ENCODE assay signal across 8 cellular contexts in the genomic region with DNA sequence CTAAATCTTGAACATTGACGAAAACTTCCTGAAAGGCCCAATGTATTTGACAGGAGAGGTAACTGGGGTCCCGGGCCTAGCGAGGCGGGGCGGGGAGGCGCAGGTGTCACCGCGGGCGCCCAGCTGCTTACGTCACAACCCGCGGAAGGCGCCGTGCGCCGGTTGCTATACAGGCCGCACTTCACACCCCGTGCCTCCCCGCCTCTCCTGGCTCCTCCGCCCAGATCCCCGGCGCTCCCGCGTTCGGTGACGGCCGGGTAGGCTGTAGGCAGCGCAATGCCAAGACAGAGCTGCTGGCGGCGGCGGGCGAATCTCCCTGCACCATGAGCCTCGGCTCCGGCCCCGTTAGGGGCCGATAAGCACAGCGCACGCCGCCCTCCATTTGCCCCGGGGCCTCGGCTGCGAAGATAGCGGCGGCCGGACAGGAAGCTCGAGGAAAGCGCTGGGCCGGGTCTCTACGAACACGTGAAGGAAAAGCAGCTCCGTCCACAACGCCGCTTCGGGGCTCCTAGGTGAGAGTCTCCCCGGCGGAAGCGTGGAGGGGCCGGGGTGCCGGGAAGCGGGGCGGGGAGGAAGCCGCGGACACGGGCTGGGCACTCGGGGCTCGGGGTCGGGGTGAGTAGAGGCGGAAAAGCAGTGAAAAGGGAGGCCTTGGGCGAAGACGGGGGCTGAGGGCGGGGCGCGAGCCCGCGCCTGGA. TPM values are rescaled to one million over a fixed set of nuclear protein-coding genes. Genes with fewer than 3 reads are reported as not detected.
DNase-seq lines count a peak whose midpoint lies in the region; ATAC-seq lines count a peak whose summit lies in the region.

A gene with protein sequence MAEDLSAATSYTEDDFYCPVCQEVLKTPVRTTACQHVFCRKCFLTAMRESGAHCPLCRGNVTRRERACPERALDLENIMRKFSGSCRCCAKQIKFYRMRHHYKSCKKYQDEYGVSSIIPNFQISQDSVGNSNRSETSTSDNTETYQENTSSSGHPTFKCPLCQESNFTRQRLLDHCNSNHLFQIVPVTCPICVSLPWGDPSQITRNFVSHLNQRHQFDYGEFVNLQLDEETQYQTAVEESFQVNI (plus strand): TSS at position 151 of the 698 bp plus-strand sequence. CDS start 903 bp downstream, outside the sequence.

- H3K27ac ChIP-seq in Karpas-422 (ENCODE audit: low read length) = peak within 1 kb of the TSS; percentile 93
- peak within 1 kb of the TSS; percentile 100 for H3K27ac ChIP-seq in naive thymus-derived CD4-positive, alpha-beta T cell (ENCODE audit: low read depth, low read length)

- H3K79me2 ChIP-seq in Karpas-422 (ENCODE audit: low read length) = peaks cover 44% of the 10 kb centered on the region

- H4K20me1 ChIP-seq in Karpas-422 (ENCODE audit: insufficient read depth, low read depth, low read length) = peaks cover 21% of the 10 kb centered on the region; the same call in 1 of the 2 replicates

- no peaks in the 10 kb centered on the region for H3K27me3 ChIP-seq in Karpas-422 (ENCODE audit: low read length)
- H3K27me3 ChIP-seq in naive thymus-derived CD4-positive, alpha-beta T cell (ENCODE audit: control insufficient read depth in 2 of 2, insufficient read depth in 2 of 2, low read length in 2 of 2) = no peaks in the 10 kb centered on the region

- peak within 1 kb of the TSS; percentile 96 for H3K4me3 ChIP-seq in Karpas-422 (ENCODE audit: low read length)
- H3K4me3 ChIP-seq in naive thymus-derived CD4-positive, alpha-beta T cell (ENCODE audit: low read length) = peak within 1 kb of the TSS; percentile 72

- peaks cover 33 to 58% (median 45%) of the 10 kb centered on the region in 7 donors for H3K4me1 Mint-ChIP-seq in naive thymus-derived CD4-positive, alpha-beta T cell
- peaks cover 23 to 38% of the 10 kb centered on the region in 2 donors for H3K4me1 Mint-ChIP-seq in stimulated activated naive B cell treated with anti-CD40 and anti-IgM and Interleukin-4, amounts not matched to agents 10 μg/mL and 1 μg/mL and 100 μg/mL, for 72 hours

- peak within 1 kb of the TSS; percentile 97 for H3K9ac ChIP-seq in Karpas-422 (ENCODE audit: low read length)

- no peaks in the 10 kb centered on the region for H3K9me3 Mint-ChIP-seq in naive thymus-derived CD4-positive, alpha-beta T cell
- H3K9me3 Mint-ChIP-seq in stimulated activated naive B cell treated with anti-CD40 and anti-IgM and Interleukin-4, amounts not matched to agents 10 μg/mL and 1 μg/mL and 100 μg/mL, for 72 hours = no peaks in the 10 kb centered on the region

- no peaks in the 10 kb centered on the region for H3K27me3 Mint-ChIP-seq in naive thymus-derived CD4-positive, alpha-beta T cell
- no peaks in the 10 kb centered on the region for H3K27me3 Mint-ChIP-seq in stimulated activated naive B cell treated with anti-CD40 and anti-IgM and Interleukin-4, amounts not matched to agents 10 μg/mL and 1 μg/mL and 100 μg/mL, for 72 hours

- H2AFZ ChIP-seq in Karpas-422 (ENCODE audit: low read length) = peak within 1 kb of the TSS; percentile 99

- peaks cover 27% of the 10 kb centered on the region; the same call in 1 of the 2 replicates for H3K36me3 ChIP-seq in Karpas-422 (ENCODE audit: insufficient read depth, low read length)
- H3K36me3 ChIP-seq in naive thymus-derived CD4-positive, alpha-beta T cell (ENCODE audit: control insufficient read depth in 2 of 3, insufficient read depth in 3 of 3, low read length in 3 of 3) = peaks cover 0 to 5% (median 0%) of the 10 kb centered on the region in 3 experiments

- no peaks in the 10 kb centered on the region for H3K9me3 ChIP-seq in Karpas-422 (ENCODE audit: low read length)
- no peaks in the 10 kb centered on the region for H3K9me3 ChIP-seq in naive thymus-derived CD4-positive, alpha-beta T cell (ENCODE audit: control insufficient read depth in 2 of 3, low read length in 3 of 3)

- peak within 1 kb of the TSS; percentile 96 for H3K4me2 ChIP-seq in Karpas-422 (ENCODE audit: low read depth, low read length, poor library complexity, severe bottlenecking)

- POLR2A ChIA-PET in naive thymus-derived CD4-positive, alpha-beta T cell (lab: Charles Lee) = interaction anchor here (0.6 to 7.5 kb wide), 14 partner anchors 13 to 211 kb away, joined by 3 to 100 read pairs (median 4); a partner anchor contains a TSS

- H3K9me2 ChIP-seq in Karpas-422 (replicated peaks; ENCODE audit: insufficient read depth, low read length) = no peaks in the 10 kb centered on the region

- ATAC-seq in GM21825 (IDR thresholded peaks at IDR 0.05; ENCODE audit: unreplicated experiment) = peak; percentile 57
- peak; percentile 70 for ATAC-seq in naive thymus-derived CD4-positive, alpha-beta T cell
- ATAC-seq in stimulated activated naive B cell treated with anti-CD40 and anti-IgM and Interleukin-4, amounts not matched to agents 10 μg/mL and 1 μg/mL and 100 μg/mL, for 72 hours (replicated peaks) = peak; percentile 65 to 70

- peak; percentile 75 for DNase-seq in DMS79 (lab: John Stamatoyannopoulos, UW)
- peak; percentile 94 for DNase-seq in Karpas-422
- peak; percentile 89 for DNase-seq in RKO (ENCODE audit: low spot score)
- peak; percentile 75 for DNase-seq in activated T-helper 1 cell treated with Interleukin-2 at 50 U/mL for 16 hours (ENCODE audit: low read depth)
- DNase-seq in fibroblast of gingiva (ENCODE audit: low read depth) = peak; percentile 81
- peak; percentile 78 to 90 (median 88) for DNase-seq in naive thymus-derived CD4-positive, alpha-beta T cell
- DNase-seq in stimulated activated naive B cell treated with anti-CD40 and anti-IgM and Interleukin-4, amounts not matched to agents 10 μg/mL and 1 μg/mL and 100 μg/mL, for 72 hours = peak; percentile 87

- peaks cover 20% of the 10 kb centered on the region for H3K4me1 ChIP-seq in Karpas-422 (ENCODE audit: low read length)
- peaks cover 29 to 31% of the 10 kb centered on the region in 2 donors for H3K4me1 ChIP-seq in naive thymus-derived CD4-positive, alpha-beta T cell (ENCODE audit: control insufficient read depth in 2 of 2, insufficient read depth in 2 of 2, low read length in 2 of 2)

- H3K4me3 Mint-ChIP-seq in naive thymus-derived CD4-positive, alpha-beta T cell = peak within 1 kb of the TSS; percentile 90 to 100 (median 97)
- H3K4me3 Mint-ChIP-seq in stimulated activated naive B cell treated with anti-CD40 and anti-IgM and Interleukin-4, amounts not matched to agents 10 μg/mL and 1 μg/mL and 100 μg/mL, for 72 hours = peak within 1 kb of the TSS; percentile 95 to 100

- CTCF ChIA-PET in naive thymus-derived CD4-positive, alpha-beta T cell (lab: Charles Lee) = interaction anchor here (0.9 kb wide), 1 partner anchor 74 kb away, joined by 4 read pairs; a partner anchor contains a TSS

- peaks cover 10 to 37% (median 20%) of the 10 kb centered on the region in 5 donors for H3K36me3 Mint-ChIP-seq in naive thymus-derived CD4-positive, alpha-beta T cell
- H3K36me3 Mint-ChIP-seq in stimulated activated naive B cell treated with anti-CD40 and anti-IgM and Interleukin-4, amounts not matched to agents 10 μg/mL and 1 μg/mL and 100 μg/mL, for 72 hours = peaks cover 30 to 40% of the 10 kb centered on the region in 2 donors

- intact Hi-C loops in naive thymus-derived CD4-positive, alpha-beta T cell (cut with micrococcal nuclease) = loop anchor here (1.0 to 10.0 kb wide), 13 partner anchors 15 to 930 kb away; a partner anchor contains a TSS

- H3K27ac Mint-ChIP-seq in naive thymus-derived CD4-positive, alpha-beta T cell = peak within 1 kb of the TSS; percentile 91 to 98 (median 97)
- H3K27ac Mint-ChIP-seq in stimulated activated naive B cell treated with anti-CD40 and anti-IgM and Interleukin-4, amounts not matched to agents 10 μg/mL and 1 μg/mL and 100 μg/mL, for 72 hours = peak within 1 kb of the TSS; percentile 99

RNA-seq across cellular contexts. Expression of the gene that starts here (rescaled TPM):
- total RNA-seq in Karpas-422 (2014; rRNA removed; shearing (Covaris generic); ENCODE audit: low replicate concordance) = 21.8 and 34.0 TPM in 2 replicates
- 100 to 1,000 TPM in 1 of 5 experiments, 10 to 100 TPM in 4; 72.3 to 142 (median 80.7) TPM for total RNA-seq in naive thymus-derived CD4-positive, alpha-beta T cell
- 100 to 1,000 TPM in 1 of 2 donors, 10 to 100 TPM in 1; 98.4 to 140 TPM for polyA plus RNA-seq in naive thymus-derived CD4-positive, alpha-beta T cell

Comparison
In these comparisons a context has a peak if more than half of its experiments do, and no peak if none do; other contexts are left out.
1. Peak in every context shown above with its lines: DNase-seq, ATAC-seq, H3K4me3 ChIP-seq and H3K27ac ChIP-seq.